Comparison of ENCODE assay signal across 24 cellular contexts in genomic region chr12:20183563-20183962, GRCh38.
DNase-seq lines count a peak whose midpoint lies in the region; ATAC-seq and TF ChIP-seq lines count a peak whose summit lies in the region.
"Had no signal": no experiment of that assay in that cellular context is flagged by ENCODE, and none has a peak within 500 bp of the region (broad histone marks: within the 10 kb centered on the region; RNA-seq: fewer than 3 reads in every experiment).

No MANE protein-coding gene starts in this region.

- H3K9me3 ChIP-seq in HUES48 (ENCODE audit: control insufficient read depth, insufficient read depth, low read length) = no peaks in the 10 kb centered on the region
- H3K9me3 ChIP-seq in osteoblast (ENCODE audit: low read depth, low read length) = no peaks in the 10 kb centered on the region
- H3K9me3 ChIP-seq: breast epithelium, mucosa of descending colon, transverse colon had no signal

- H2AFZ ChIP-seq in osteoblast (ENCODE audit: low read length) = no peak overlapping the region

- ATAC-seq in GM18502 (IDR thresholded peaks at IDR 0.05; ENCODE audit: poor library complexity, unreplicated experiment) = no peak
- ATAC-seq: activated CD4-positive, CD25-positive, alpha-beta regulatory T cell treated with anti-CD3 and anti-CD28 coated beads, Interleukin-2, amount 50 U/mL, for 24 hours; left ventricle myocardium superior; mucosa of descending colon had no signal

- H3K27me3 Mint-ChIP-seq in glutamatergic neuron (ENCODE audit: unreplicated experiment) = no peaks in the 10 kb centered on the region
- H3K27me3 Mint-ChIP-seq: activated CD4-positive, alpha-beta memory T cell treated with anti-CD3 and anti-CD28 coated beads for 36 hours; activated naive CD8-positive, alpha-beta T cell treated with anti-CD3 and anti-CD28 coated beads for 36 hours; CD4-positive, CD25-positive, alpha-beta regulatory T cell; dendritic cell treated with granulocyte-macrophage colony-stimulating factor and Interleukin-4, amounts not matched to agents 40 ng/mL and 50 ng/mL, for 4 days had no signal

- peak overlapping the region; percentile 16 for H3K27ac ChIP-seq in HUES48 (ENCODE audit: low read depth, low read length)
- peak overlapping the region; percentile 15 for H3K27ac ChIP-seq in osteoblast (ENCODE audit: low read depth, low read length)
- H3K27ac ChIP-seq: breast epithelium, transverse colon had no signal

- H4K20me1 ChIP-seq in osteoblast (ENCODE audit: insufficient read depth, low read length) = no peaks in the 10 kb centered on the region

- H3K79me2 ChIP-seq in osteoblast (ENCODE audit: insufficient read depth, low read length) = no peaks in the 10 kb centered on the region

- no peaks in the 10 kb centered on the region for H3K36me3 Mint-ChIP-seq in glutamatergic neuron (ENCODE audit: unreplicated experiment)
- H3K36me3 Mint-ChIP-seq: activated CD4-positive, alpha-beta memory T cell treated with anti-CD3 and anti-CD28 coated beads for 36 hours; activated naive CD8-positive, alpha-beta T cell treated with anti-CD3 and anti-CD28 coated beads for 36 hours; CD4-positive, CD25-positive, alpha-beta regulatory T cell had no signal

- no peaks in the 10 kb centered on the region for H3K9me3 Mint-ChIP-seq in glutamatergic neuron (ENCODE audit: unreplicated experiment)
- H3K9me3 Mint-ChIP-seq: activated CD4-positive, alpha-beta memory T cell treated with anti-CD3 and anti-CD28 coated beads for 36 hours; activated naive CD8-positive, alpha-beta T cell treated with anti-CD3 and anti-CD28 coated beads for 36 hours; dendritic cell treated with granulocyte-macrophage colony-stimulating factor and Interleukin-4, amounts not matched to agents 40 ng/mL and 50 ng/mL, for 4 days; nephron progenitor cell had no signal

- H3K9ac ChIP-seq in HUES48 (ENCODE audit: low read depth, low read length) = no peak overlapping the region

- H3K4me1 Mint-ChIP-seq in glutamatergic neuron (ENCODE audit: low read depth, unreplicated experiment) = no peaks in the 10 kb centered on the region
- H3K4me1 Mint-ChIP-seq: activated naive CD8-positive, alpha-beta T cell treated with anti-CD3 and anti-CD28 coated beads for 36 hours; CD4-positive, CD25-positive, alpha-beta regulatory T cell had no signal

- no peaks in the 10 kb centered on the region for H3K36me3 ChIP-seq in HUES48 (ENCODE audit: control insufficient read depth, insufficient read depth, low read length)
- no peaks in the 10 kb centered on the region for H3K36me3 ChIP-seq in osteoblast (ENCODE audit: insufficient read depth, low read length)
- H3K36me3 ChIP-seq: breast epithelium, transverse colon had no signal

- H3K4me3 ChIP-seq in HUES48 (ENCODE audit: low read depth, low read length) (no peak overlapping the region), astrocyte of the cerebellum (ENCODE audit: low read depth, low read length) (no peak overlapping the region), fibroblast of mammary gland (ENCODE audit: control insufficient read depth, low read depth, low read length) (no peak overlapping the region), osteoblast (ENCODE audit: insufficient read depth, low read length) (no peak overlapping the region)
- H3K4me3 ChIP-seq: breast epithelium, mucosa of descending colon, transverse colon had no signal

- H3K27me3 ChIP-seq in HUES48 (ENCODE audit: control insufficient read depth, insufficient read depth, low read length) (no peaks in the 10 kb centered on the region), osteoblast (ENCODE audit: insufficient read depth, low read length) (no peaks in the 10 kb centered on the region)
- H3K27me3 ChIP-seq: breast epithelium, transverse colon had no signal

- DNase-seq in astrocyte of the cerebellum (ENCODE audit: low read depth) (peak; percentile 4), fibroblast of mammary gland (ENCODE audit: low read depth) (peak; percentile 18), osteoblast (ENCODE audit: insufficient read length, low spot score, missing footprints) (peak; percentile 1), inferior parietal cortex (ENCODE audit: extremely low spot score) (no peak), glutamatergic neuron (no peak), T1000 (lab: John Stamatoyannopoulos, UW) (no peak)
- DNase-seq: activated CD4-positive, alpha-beta memory T cell treated with anti-CD3 and anti-CD28 coated beads for 36 hours; activated naive CD8-positive, alpha-beta T cell treated with anti-CD3 and anti-CD28 coated beads for 36 hours; CD4-positive, CD25-positive, alpha-beta regulatory T cell; DMS 273 treated with DMSO at 0.1 percent for 48 hours; HFFc6; hippocampal formation; left ventricle myocardium superior; mucosa of descending colon; NCI-H1105; NCI-H2029 treated with DMSO at 0.1 percent for 48 hours; nephron progenitor cell; posterior cingulate gyrus; transverse colon had no signal

- H3K4me1 ChIP-seq in HUES48 (ENCODE audit: control insufficient read depth, insufficient read depth, low read length) = peaks cover 4% of the 10 kb centered on the region; the same call in 1 of the 2 replicates
- no peaks in the 10 kb centered on the region for H3K4me1 ChIP-seq in osteoblast (ENCODE audit: insufficient read depth, low read length)
- H3K4me1 ChIP-seq: breast epithelium, transverse colon had no signal

- H3K27ac Mint-ChIP-seq in glutamatergic neuron (ENCODE audit: unreplicated experiment) = no peak overlapping the region
- H3K27ac Mint-ChIP-seq: activated CD4-positive, alpha-beta memory T cell treated with anti-CD3 and anti-CD28 coated beads for 36 hours; activated naive CD8-positive, alpha-beta T cell treated with anti-CD3 and anti-CD28 coated beads for 36 hours; CD4-positive, CD25-positive, alpha-beta regulatory T cell; dendritic cell treated with granulocyte-macrophage colony-stimulating factor and Interleukin-4, amounts not matched to agents 40 ng/mL and 50 ng/mL, for 4 days; HFFc6; nephron progenitor cell had no signal

- in situ Hi-C loops in astrocyte of the cerebellum (cut with HindIII; ENCODE audit: low sequenced_read_pairs) = no loop called here

- no peak overlapping the region for H3K4me3 Mint-ChIP-seq in glutamatergic neuron (ENCODE audit: unreplicated experiment)
- H3K4me3 Mint-ChIP-seq: activated CD4-positive, alpha-beta memory T cell treated with anti-CD3 and anti-CD28 coated beads for 36 hours; activated naive CD8-positive, alpha-beta T cell treated with anti-CD3 and anti-CD28 coated beads for 36 hours; CD4-positive, CD25-positive, alpha-beta regulatory T cell; dendritic cell treated with granulocyte-macrophage colony-stimulating factor and Interleukin-4, amounts not matched to agents 40 ng/mL and 50 ng/mL, for 4 days; HFFc6; nephron progenitor cell had no signal

- TF ChIP-seq CTCF in astrocyte of the cerebellum (IDR thresholded peaks at IDR 0.05; ENCODE audit: low read depth, low read length, missing control alignments) (no peak), fibroblast of mammary gland (conservative IDR thresholded peaks at IDR 0.05; ENCODE audit: control insufficient read depth, insufficient read depth, low read depth, low read length) (no peak), osteoblast (IDR thresholded peaks at IDR 0.05; ENCODE audit: extremely low read depth, low read depth, low read length) (no peak), glutamatergic neuron (IDR thresholded peaks at IDR 0.05; ENCODE audit: partially characterized antibody, unreplicated experiment) (no peak)

- H3K4me2 ChIP-seq in osteoblast (ENCODE audit: insufficient read depth, low read length) = no peak overlapping the region

Comparison
In these comparisons a context has a peak if more than half of its experiments do, and no peak if none do; other contexts are left out.
1. DNase-seq: peak in astrocyte of the cerebellum (single experiment), fibroblast of mammary gland (single experiment) and osteoblast (single experiment); none in inferior parietal cortex (single experiment), glutamatergic neuron (single experiment) and T1000 (single experiment).